In genomic region chr13:43054803-43055802, GRCh38 we compare ENCODE assay signal across 8 cellular contexts. TPM values are rescaled to one million over a fixed set of nuclear protein-coding genes. Genes with fewer than 3 reads are reported as not detected.
A peak's percentile ranks its signal among the peaks of the same experiment; 100 is the strongest.
DNase-seq lines count a peak whose midpoint lies in the region; ATAC-seq lines count a peak whose summit lies in the region.

No MANE protein-coding gene starts in this region.

- no peak overlapping the region for H3K4me3 Mint-ChIP-seq in activated T-cell treated with anti-CD3 and anti-CD28 coated beads, Interleukin-2, amount 50 U/mL, for 4 hours
- H3K4me3 Mint-ChIP-seq in activated T-cell treated with anti-CD3 and anti-CD28 coated beads, Interleukin-2, amount 50 U/mL, for 24 hours, result no peak overlapping the region

- peak; percentile 65 to 68 for ATAC-seq in activated T-cell treated with anti-CD3 and anti-CD28 coated beads, Interleukin-2, amount 50 U/mL, for 4 hours

- H3K4me1 Mint-ChIP-seq in activated T-cell treated with anti-CD3 and anti-CD28 coated beads, Interleukin-2, amount 50 U/mL, for 4 hours (ENCODE audit: low read depth), result peaks cover 33% of the 10 kb centered on the region
- peaks cover 31% of the 10 kb centered on the region for H3K4me1 Mint-ChIP-seq in activated T-cell treated with anti-CD3 and anti-CD28 coated beads, Interleukin-2, amount 50 U/mL, for 24 hours (ENCODE audit: low read depth)

- no peak for DNase-seq in activated T-cell treated with anti-CD3 and anti-CD28 coated beads, Interleukin-2, amount 50 U/mL, for 4 hours
- no peak for DNase-seq in activated T-cell treated with anti-CD3 and anti-CD28 coated beads, Interleukin-2, amount 50 U/mL, for 24 hours
- DNase-seq in NCI-H69 (lab: John Stamatoyannopoulos, UW), result peak; percentile 85
- peak; percentile 46 for DNase-seq in central memory CD4-positive, alpha-beta T cell
- peak; percentile 93 for DNase-seq in left kidney (ENCODE audit: low read depth, low spot score)
- DNase-seq in GM19238 (ENCODE audit: insufficient read length, low spot score), result no peak
- DNase-seq in GDM1 (lab: John Stamatoyannopoulos, UW), result no peak

- no peaks in the 10 kb centered on the region for H3K27me3 Mint-ChIP-seq in activated T-cell treated with anti-CD3 and anti-CD28 coated beads, Interleukin-2, amount 50 U/mL, for 4 hours (ENCODE audit: low read depth)
- no peaks in the 10 kb centered on the region for H3K27me3 Mint-ChIP-seq in activated T-cell treated with anti-CD3 and anti-CD28 coated beads, Interleukin-2, amount 50 U/mL, for 24 hours

- peaks cover 2% of the 10 kb centered on the region for H3K36me3 Mint-ChIP-seq in activated T-cell treated with anti-CD3 and anti-CD28 coated beads, Interleukin-2, amount 50 U/mL, for 4 hours (ENCODE audit: insufficient read depth)
- peaks cover 16% of the 10 kb centered on the region for H3K36me3 Mint-ChIP-seq in activated T-cell treated with anti-CD3 and anti-CD28 coated beads, Interleukin-2, amount 50 U/mL, for 24 hours (ENCODE audit: low read depth)

- peak overlapping the region; percentile 19 for H3K27ac ChIP-seq in temporal lobe (ENCODE audit: low read depth, low read length)

- no peak overlapping the region for H3K27ac Mint-ChIP-seq in activated T-cell treated with anti-CD3 and anti-CD28 coated beads, Interleukin-2, amount 50 U/mL, for 24 hours

- H3K9me3 Mint-ChIP-seq in activated T-cell treated with anti-CD3 and anti-CD28 coated beads, Interleukin-2, amount 50 U/mL, for 4 hours, result no peaks in the 10 kb centered on the region
- H3K9me3 Mint-ChIP-seq in activated T-cell treated with anti-CD3 and anti-CD28 coated beads, Interleukin-2, amount 50 U/mL, for 24 hours, result no peaks in the 10 kb centered on the region

RNA-seq across cellular contexts. Expression of gene DNAJC15, which starts 31.7 kb away (rescaled TPM):
- 10 to 100 TPM in 2 of 3 donors, 1 to 10 TPM in 1; 5.7 to 16.0 (median 14.2) TPM for total RNA-seq in activated T-cell treated with anti-CD3 and anti-CD28 coated beads, Interleukin-2, amount 50 U/mL, for 4 hours
- total RNA-seq in temporal lobe, result 14.5 TPM

Comparison
In these comparisons a context has a peak if more than half of its experiments do, and no peak if none do; other contexts are left out.
1. DNase-seq: peak in NCI-H69 (single experiment), central memory CD4-positive, alpha-beta T cell (single experiment) and left kidney (single experiment); none in activated T-cell treated with anti-CD3 and anti-CD28 coated beads, Interleukin-2, amount 50 U/mL, for 4 hours (single experiment), activated T-cell treated with anti-CD3 and anti-CD28 coated beads, Interleukin-2, amount 50 U/mL, for 24 hours (single experiment), GM19238 (single experiment) and GDM1 (single experiment).